25 cellular contexts compared by ENCODE assay signal in the genomic region with DNA sequence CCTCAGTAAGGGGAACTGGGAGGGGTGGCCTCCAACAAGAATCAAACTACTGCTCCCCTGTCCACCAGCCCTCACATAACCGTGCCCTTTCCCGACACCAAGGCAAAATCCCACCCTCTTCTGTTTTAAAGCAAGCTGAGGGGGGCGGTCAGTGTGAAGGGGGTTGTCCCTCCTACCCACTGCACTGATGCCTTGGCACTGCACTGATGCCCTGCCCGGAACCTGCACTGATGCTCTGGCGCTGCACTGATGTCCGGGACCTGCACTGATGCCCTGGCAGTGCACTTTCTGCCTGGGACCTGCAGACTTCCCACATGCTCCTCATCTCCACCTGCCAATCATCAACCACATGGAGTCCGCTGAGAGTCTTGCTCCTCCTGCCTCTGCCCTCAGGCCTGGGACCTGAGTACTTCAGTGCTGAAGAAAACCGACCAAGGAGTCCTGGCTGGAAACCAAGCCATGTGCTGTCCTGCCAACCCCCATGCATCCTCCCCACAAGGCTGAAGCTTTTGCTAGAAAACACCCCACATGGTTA.
"Had no signal": no experiment of that assay in that cellular context is flagged by ENCODE, and none has a peak within 500 bp of the region (broad histone marks: within the 10 kb centered on the region; RNA-seq: fewer than 3 reads in every experiment).

No MANE protein-coding gene starts in this region.

- ATAC-seq: activated CD4-positive, CD25-positive, alpha-beta regulatory T cell treated with anti-CD3 and anti-CD28 coated beads, Interleukin-2, amount 50 U/mL, for 24 hours; activated naive CD4-positive, alpha-beta T cell treated with anti-CD3 and anti-CD28 coated beads, Interleukin-2, amount 50 U/mL, for 72 hours; natural killer cell; sciatic nerve; stimulated activated naive CD8-positive, alpha-beta T cell treated with anti-CD3 and anti-CD28 coated beads, Interleukin-15, Interleukin-2, amounts not matched to agents 100 U/mL and 50 U/mL, for 24 hours; T-helper 17 cell; upper lobe of right lung had no signal

- H3K4me3 Mint-ChIP-seq: activated CD4-positive, alpha-beta memory T cell treated with anti-CD3 and anti-CD28 coated beads, Interleukin-2, amount 10 ng/mL, durations not matched to agents 7 days and 5 days; activated CD4-positive, alpha-beta T cell treated with anti-CD3 and anti-CD28 coated beads, Interleukin-2, amount 10 ng/mL, durations not matched to agents 7 days and 5 days; central memory CD8-positive, alpha-beta T cell; dendritic cell treated with granulocyte-macrophage colony-stimulating factor and Interleukin-4, amounts not matched to agents 40 ng/mL and 50 ng/mL, for 4 days; memory B cell; natural killer cell; neural progenitor cell; T-helper 17 cell had no signal

- H3K4me1 Mint-ChIP-seq: neural progenitor cell had no signal

- H3K9me3 ChIP-seq: breast epithelium, esophagus squamous epithelium, upper lobe of right lung had no signal

- H2AFZ ChIP-seq: neural progenitor cell had no signal

- H3K27ac ChIP-seq: breast epithelium, esophagus squamous epithelium, neural progenitor cell, skin epidermis, upper lobe of right lung, WERI-Rb-1 had no signal

- H3K27ac Mint-ChIP-seq: activated CD4-positive, alpha-beta memory T cell treated with anti-CD3 and anti-CD28 coated beads, Interleukin-2, amount 10 ng/mL, durations not matched to agents 7 days and 5 days; activated CD4-positive, alpha-beta T cell treated with anti-CD3 and anti-CD28 coated beads, Interleukin-2, amount 10 ng/mL, durations not matched to agents 7 days and 5 days; activated naive CD4-positive, alpha-beta T cell treated with anti-CD3 and anti-CD28 coated beads, Interleukin-2, amount 50 U/mL, for 72 hours; activated T-helper 2 cell treated with anti-CD3 and anti-CD28 coated beads, Interferon-gamma antibody, Interleukin-2, Interleukin-4, amounts not matched to agents 10 μg/mL and 5 μg/mL and 100 μg/mL, durations not matched to agents 14 hours and 24 hours and 36 hours; dendritic cell treated with granulocyte-macrophage colony-stimulating factor and Interleukin-4, amounts not matched to agents 40 ng/mL and 50 ng/mL, for 4 days; memory B cell; natural killer cell; neural progenitor cell; T-helper 17 cell had no signal

- FAIRE-seq: frontal cortex, islet of Langerhans had no signal

- H3K4me3 ChIP-seq: breast epithelium, esophagus squamous epithelium, neural progenitor cell, skin epidermis, upper lobe of right lung had no signal

- H3K36me3 ChIP-seq: breast epithelium, esophagus squamous epithelium, neural progenitor cell, upper lobe of right lung, WERI-Rb-1 had no signal

- H3K4me1 ChIP-seq: breast epithelium, neural progenitor cell, upper lobe of right lung had no signal

- H3K9ac ChIP-seq: neural progenitor cell had no signal

- H3K36me3 Mint-ChIP-seq: activated naive CD4-positive, alpha-beta T cell treated with anti-CD3 and anti-CD28 coated beads, Interleukin-2, amount 50 U/mL, for 72 hours; memory B cell; natural killer cell; neural progenitor cell had no signal

- H3K4me2 ChIP-seq: neural progenitor cell had no signal

- DNase-seq: activated CD4-positive, alpha-beta memory T cell treated with anti-CD3 and anti-CD28 coated beads, Interleukin-2, amount 10 ng/mL, durations not matched to agents 7 days and 5 days; activated CD4-positive, alpha-beta T cell treated with anti-CD3 and anti-CD28 coated beads, Interleukin-2, amount 10 ng/mL, durations not matched to agents 7 days and 5 days; activated naive CD4-positive, alpha-beta T cell; activated T-cell treated with anti-CD3 and anti-CD28 coated beads, Interleukin-2, amount 50 U/mL, for 48 hours; esophagus squamous epithelium; natural killer cell; stimulated activated CD4-positive, alpha-beta T cell treated with anti-CD3 and anti-CD28 coated beads, Interleukin-12 subunit alpha, Interleukin-12 subunit beta, amount 100 ng/mL, for 4 hours; stimulated activated CD4-positive, alpha-beta T cell treated with anti-CD3 and anti-CD28 coated beads, Interleukin-4, amount 100 ng/mL, for 1 hour; stimulated activated naive CD8-positive, alpha-beta T cell treated with anti-CD3 and anti-CD28 coated beads, Interleukin-15, Interleukin-2, amounts not matched to agents 100 U/mL and 50 U/mL, for 24 hours; T-helper 17 cell; T1000; upper lobe of right lung; WERI-Rb-1 had no signal

- H3K27me3 ChIP-seq: breast epithelium had no signal

- H3K9me3 Mint-ChIP-seq: activated CD4-positive, alpha-beta memory T cell treated with anti-CD3 and anti-CD28 coated beads, Interleukin-2, amount 10 ng/mL, durations not matched to agents 7 days and 5 days; activated CD4-positive, alpha-beta T cell treated with anti-CD3 and anti-CD28 coated beads, Interleukin-2, amount 10 ng/mL, durations not matched to agents 7 days and 5 days; activated naive CD4-positive, alpha-beta T cell treated with anti-CD3 and anti-CD28 coated beads, Interleukin-2, amount 50 U/mL, for 72 hours; activated T-helper 2 cell treated with anti-CD3 and anti-CD28 coated beads, Interferon-gamma antibody, Interleukin-2, Interleukin-4, amounts not matched to agents 10 μg/mL and 5 μg/mL and 100 μg/mL, durations not matched to agents 14 hours and 24 hours and 36 hours; central memory CD8-positive, alpha-beta T cell; dendritic cell treated with granulocyte-macrophage colony-stimulating factor and Interleukin-4, amounts not matched to agents 40 ng/mL and 50 ng/mL, for 4 days; memory B cell; natural killer cell; neural progenitor cell had no signal
